ENCODE assay signal across 32 cellular contexts in genomic region chr5:130955041-130955440, GRCh38.
"Had no signal": no experiment of that assay in that cellular context is flagged by ENCODE, and none has a peak within 500 bp of the region (broad histone marks: within the 10 kb centered on the region; RNA-seq: fewer than 3 reads in every experiment).

No MANE protein-coding gene starts in this region.

- H3K27ac ChIP-seq: brain microvascular endothelial cell, SJCRH30, SK-N-MC, WERI-Rb-1 had no signal

- H3K4me1 ChIP-seq: SJCRH30 had no signal

- DNase-seq: activated CD4-positive, alpha-beta memory T cell treated with anti-CD3 and anti-CD28 coated beads, Interleukin-2, amount 10 ng/mL, durations not matched to agents 7 days and 5 days; activated CD4-positive, alpha-beta T cell treated with anti-CD3 and anti-CD28 coated beads for 1 hour; activated CD4-positive, alpha-beta T cell treated with anti-CD3 and anti-CD28 coated beads for 48 hours; activated CD4-positive, CD25-positive, alpha-beta regulatory T cell; activated CD8-positive, alpha-beta memory T cell treated with anti-CD3 and anti-CD28 coated beads for 24 hours; activated CD8-positive, alpha-beta memory T cell treated with anti-CD3 and anti-CD28 coated beads, Interleukin-2, amount 10 ng/mL, durations not matched to agents 7 days and 5 days; activated CD8-positive, alpha-beta memory T cell treated with anti-CD3 and anti-CD28 coated beads, Interleukin-2, amount 50 U/mL, for 48 hours; activated effector memory CD4-positive, alpha-beta T cell treated with Interleukin-2 at 50 U/mL for 16 hours; activated naive CD4-positive, alpha-beta T cell treated with anti-CD3 and anti-CD28 coated beads, Interleukin-2, amount 10 ng/mL, durations not matched to agents 7 days and 5 days; activated naive CD8-positive, alpha-beta T cell treated with anti-CD3 and anti-CD28 coated beads, Interleukin-2, amount 50 U/mL, for 24 hours; activated T-cell treated with anti-CD3 and anti-CD28 coated beads, Interleukin-2, amount 50 U/mL, for 48 hours; aorta; brain microvascular endothelial cell; central memory CD4-positive, alpha-beta T cell; Kasumi-1; KG1; MM.1S; MV-4-11; NCI-H1092; NCI-H1436 treated with DMSO at 0.1 percent for 48 hours; NCI-H1694 treated with DMSO at 0.1 percent for 48 hours; NCI-H2029; NCI-H2171; NCI-H510A; NCI-H526; NCI-H748 treated with DMSO at 0.1 percent for 48 hours; OCI-M1; SHP77; SJCRH30; WERI-Rb-1 had no signal

- H3K4me3 ChIP-seq: SJCRH30, SK-N-MC had no signal

- H3K27me3 Mint-ChIP-seq: activated naive CD8-positive, alpha-beta T cell; activated naive CD8-positive, alpha-beta T cell treated with anti-CD3 and anti-CD28 coated beads, Interleukin-2, amount 50 U/mL, for 24 hours had no signal

- H3K36me3 ChIP-seq: brain microvascular endothelial cell, SJCRH30, WERI-Rb-1 had no signal

- H3K27me3 ChIP-seq: brain microvascular endothelial cell, SJCRH30 had no signal

- H3K27ac Mint-ChIP-seq: activated CD4-positive, alpha-beta memory T cell treated with anti-CD3 and anti-CD28 coated beads, Interleukin-2, amount 10 ng/mL, durations not matched to agents 7 days and 5 days; activated CD8-positive, alpha-beta memory T cell treated with anti-CD3 and anti-CD28 coated beads, Interleukin-2, amount 10 ng/mL, durations not matched to agents 7 days and 5 days; activated naive CD4-positive, alpha-beta T cell treated with anti-CD3 and anti-CD28 coated beads, Interleukin-2, amount 10 ng/mL, durations not matched to agents 7 days and 5 days; activated naive CD8-positive, alpha-beta T cell; activated naive CD8-positive, alpha-beta T cell treated with anti-CD3 and anti-CD28 coated beads, Interleukin-2, amount 50 U/mL, for 24 hours had no signal

- H3K9me3 Mint-ChIP-seq: activated CD4-positive, alpha-beta memory T cell treated with anti-CD3 and anti-CD28 coated beads, Interleukin-2, amount 10 ng/mL, durations not matched to agents 7 days and 5 days; activated naive CD4-positive, alpha-beta T cell treated with anti-CD3 and anti-CD28 coated beads, Interleukin-2, amount 10 ng/mL, durations not matched to agents 7 days and 5 days; activated naive CD8-positive, alpha-beta T cell treated with anti-CD3 and anti-CD28 coated beads, Interleukin-2, amount 50 U/mL, for 24 hours had no signal

- H3K4me3 Mint-ChIP-seq: activated CD4-positive, alpha-beta memory T cell treated with anti-CD3 and anti-CD28 coated beads, Interleukin-2, amount 10 ng/mL, durations not matched to agents 7 days and 5 days; activated CD8-positive, alpha-beta memory T cell treated with anti-CD3 and anti-CD28 coated beads, Interleukin-2, amount 10 ng/mL, durations not matched to agents 7 days and 5 days; activated naive CD4-positive, alpha-beta T cell treated with anti-CD3 and anti-CD28 coated beads, Interleukin-2, amount 10 ng/mL, durations not matched to agents 7 days and 5 days; activated naive CD8-positive, alpha-beta T cell; activated naive CD8-positive, alpha-beta T cell treated with anti-CD3 and anti-CD28 coated beads, Interleukin-2, amount 50 U/mL, for 24 hours had no signal

- H3K4me1 Mint-ChIP-seq: activated CD4-positive, alpha-beta memory T cell treated with anti-CD3 and anti-CD28 coated beads, Interleukin-2, amount 10 ng/mL, durations not matched to agents 7 days and 5 days; activated CD8-positive, alpha-beta memory T cell treated with anti-CD3 and anti-CD28 coated beads, Interleukin-2, amount 10 ng/mL, durations not matched to agents 7 days and 5 days; activated naive CD4-positive, alpha-beta T cell treated with anti-CD3 and anti-CD28 coated beads, Interleukin-2, amount 10 ng/mL, durations not matched to agents 7 days and 5 days; activated naive CD8-positive, alpha-beta T cell treated with anti-CD3 and anti-CD28 coated beads, Interleukin-2, amount 50 U/mL, for 24 hours had no signal

- H3K36me3 Mint-ChIP-seq: activated CD8-positive, alpha-beta memory T cell treated with anti-CD3 and anti-CD28 coated beads, Interleukin-2, amount 10 ng/mL, durations not matched to agents 7 days and 5 days; activated naive CD4-positive, alpha-beta T cell treated with anti-CD3 and anti-CD28 coated beads, Interleukin-2, amount 10 ng/mL, durations not matched to agents 7 days and 5 days; activated naive CD8-positive, alpha-beta T cell had no signal
